In the genomic region with DNA sequence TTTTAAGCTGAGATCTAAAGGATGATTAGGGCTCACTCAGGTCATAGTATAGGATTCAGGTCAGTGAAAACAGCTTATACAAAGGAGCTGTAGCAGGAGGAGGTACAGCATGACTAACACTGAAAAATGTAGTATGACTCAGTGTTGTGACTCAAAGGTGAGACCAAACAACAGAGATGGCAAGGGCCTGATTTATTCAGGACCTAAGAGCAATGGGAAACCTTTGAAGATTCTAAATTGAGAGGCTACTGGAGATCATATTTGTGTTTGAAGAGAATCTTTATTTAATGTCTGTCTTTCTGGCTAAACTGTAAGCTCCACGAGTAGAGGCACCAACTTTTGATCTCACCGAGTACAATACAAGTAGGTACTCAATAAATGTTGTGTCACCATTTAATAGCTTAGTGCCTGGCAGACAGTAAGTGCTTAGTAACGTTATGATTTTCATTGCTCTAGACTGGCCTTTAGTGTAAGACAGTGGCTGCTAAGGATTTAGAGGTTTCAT, we compare ENCODE assay signal across 1 cellular context.
A peak's percentile ranks its signal among the peaks of the same experiment; 100 is the strongest.
TF ChIP-seq lines count a peak whose summit lies in the region.

No MANE protein-coding gene starts in this region.

TF ChIP-seq in HCT116, 20 proteins besides CTCF, POLR2A, EP300 and RAD21:
- TF ChIP-seq, protein P1, sequence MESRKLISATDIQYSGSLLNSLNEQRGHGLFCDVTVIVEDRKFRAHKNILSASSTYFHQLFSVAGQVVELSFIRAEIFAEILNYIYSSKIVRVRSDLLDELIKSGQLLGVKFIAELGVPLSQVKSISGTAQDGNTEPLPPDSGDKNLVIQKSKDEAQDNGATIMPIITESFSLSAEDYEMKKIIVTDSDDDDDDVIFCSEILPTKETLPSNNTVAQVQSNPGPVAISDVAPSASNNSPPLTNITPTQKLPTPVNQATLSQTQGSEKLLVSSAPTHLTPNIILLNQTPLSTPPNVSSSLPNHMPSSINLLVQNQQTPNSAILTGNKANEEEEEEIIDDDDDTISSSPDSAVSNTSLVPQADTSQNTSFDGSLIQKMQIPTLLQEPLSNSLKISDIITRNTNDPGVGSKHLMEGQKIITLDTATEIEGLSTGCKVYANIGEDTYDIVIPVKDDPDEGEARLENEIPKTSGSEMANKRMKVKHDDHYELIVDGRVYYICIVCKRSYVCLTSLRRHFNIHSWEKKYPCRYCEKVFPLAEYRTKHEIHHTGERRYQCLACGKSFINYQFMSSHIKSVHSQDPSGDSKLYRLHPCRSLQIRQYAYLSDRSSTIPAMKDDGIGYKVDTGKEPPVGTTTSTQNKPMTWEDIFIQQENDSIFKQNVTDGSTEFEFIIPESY (IDR thresholded peaks at IDR 0.05; ENCODE audit: extremely low read depth, insufficient replicate concordance, low read length), result peak; percentile 15
- TF ChIP-seq, protein P2, sequence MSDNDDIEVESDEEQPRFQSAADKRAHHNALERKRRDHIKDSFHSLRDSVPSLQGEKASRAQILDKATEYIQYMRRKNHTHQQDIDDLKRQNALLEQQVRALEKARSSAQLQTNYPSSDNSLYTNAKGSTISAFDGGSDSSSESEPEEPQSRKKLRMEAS (IDR thresholded peaks at IDR 0.05), result peak; percentile 80
- TF ChIP-seq EZH2 (IDR thresholded peaks at IDR 0.05), result no peak
- TF ChIP-seq CBX3 (IDR thresholded peaks at IDR 0.05; ENCODE audit: low read depth), result peak; percentile 96
- TF ChIP-seq ZNF274 (IDR thresholded peaks at IDR 0.05; ENCODE audit: low read depth, low read length), result no peak
- peak; percentile 92 for TF ChIP-seq SP1 (IDR thresholded peaks at IDR 0.05; ENCODE audit: low read depth)
- TF ChIP-seq JUND (IDR thresholded peaks at IDR 0.05), result peak; percentile 99
- TF ChIP-seq FOSL1 (IDR thresholded peaks at IDR 0.05; ENCODE audit: low read depth), result peak; percentile 99
- TF ChIP-seq TCF7L2 (IDR thresholded peaks at IDR 0.05; ENCODE audit: borderline replicate concordance, extremely low read depth, insufficient read depth, insufficient read length), result peak; percentile 99
- TF ChIP-seq, protein P3, sequence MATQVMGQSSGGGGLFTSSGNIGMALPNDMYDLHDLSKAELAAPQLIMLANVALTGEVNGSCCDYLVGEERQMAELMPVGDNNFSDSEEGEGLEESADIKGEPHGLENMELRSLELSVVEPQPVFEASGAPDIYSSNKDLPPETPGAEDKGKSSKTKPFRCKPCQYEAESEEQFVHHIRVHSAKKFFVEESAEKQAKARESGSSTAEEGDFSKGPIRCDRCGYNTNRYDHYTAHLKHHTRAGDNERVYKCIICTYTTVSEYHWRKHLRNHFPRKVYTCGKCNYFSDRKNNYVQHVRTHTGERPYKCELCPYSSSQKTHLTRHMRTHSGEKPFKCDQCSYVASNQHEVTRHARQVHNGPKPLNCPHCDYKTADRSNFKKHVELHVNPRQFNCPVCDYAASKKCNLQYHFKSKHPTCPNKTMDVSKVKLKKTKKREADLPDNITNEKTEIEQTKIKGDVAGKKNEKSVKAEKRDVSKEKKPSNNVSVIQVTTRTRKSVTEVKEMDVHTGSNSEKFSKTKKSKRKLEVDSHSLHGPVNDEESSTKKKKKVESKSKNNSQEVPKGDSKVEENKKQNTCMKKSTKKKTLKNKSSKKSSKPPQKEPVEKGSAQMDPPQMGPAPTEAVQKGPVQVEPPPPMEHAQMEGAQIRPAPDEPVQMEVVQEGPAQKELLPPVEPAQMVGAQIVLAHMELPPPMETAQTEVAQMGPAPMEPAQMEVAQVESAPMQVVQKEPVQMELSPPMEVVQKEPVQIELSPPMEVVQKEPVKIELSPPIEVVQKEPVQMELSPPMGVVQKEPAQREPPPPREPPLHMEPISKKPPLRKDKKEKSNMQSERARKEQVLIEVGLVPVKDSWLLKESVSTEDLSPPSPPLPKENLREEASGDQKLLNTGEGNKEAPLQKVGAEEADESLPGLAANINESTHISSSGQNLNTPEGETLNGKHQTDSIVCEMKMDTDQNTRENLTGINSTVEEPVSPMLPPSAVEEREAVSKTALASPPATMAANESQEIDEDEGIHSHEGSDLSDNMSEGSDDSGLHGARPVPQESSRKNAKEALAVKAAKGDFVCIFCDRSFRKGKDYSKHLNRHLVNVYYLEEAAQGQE (IDR thresholded peaks at IDR 0.05; ENCODE audit: low read depth), result no peak
- peak; percentile 34 for TF ChIP-seq YY1 (IDR thresholded peaks at IDR 0.05; ENCODE audit: extremely low read depth, insufficient replicate concordance, low read depth, low read length)
- peak; percentile 64 for TF ChIP-seq POLR2AphosphoS5 (IDR thresholded peaks at IDR 0.05; ENCODE audit: low read depth, low read length)
- TF ChIP-seq ELF1 (IDR thresholded peaks at IDR 0.05; ENCODE audit: borderline replicate concordance, low read depth), result no peak
- TF ChIP-seq EGR1 (IDR thresholded peaks at IDR 0.05; ENCODE audit: low read depth), result no peak
- TF ChIP-seq ATF3 (IDR thresholded peaks at IDR 0.05), result peak; percentile 63
- TF ChIP-seq SIN3A (IDR thresholded peaks at IDR 0.05; ENCODE audit: low read depth), result peak; percentile 87
- TF ChIP-seq SRF (IDR thresholded peaks at IDR 0.05; ENCODE audit: low read depth), result peak; percentile 86
- TF ChIP-seq EZH2phosphoT487 (IDR thresholded peaks at IDR 0.05; ENCODE audit: borderline replicate concordance), result no peak
- peak; percentile 78 for TF ChIP-seq CEBPB (IDR thresholded peaks at IDR 0.05; ENCODE audit: low read depth)
- no peak for TF ChIP-seq ZFX (IDR thresholded peaks at IDR 0.05)
